Comparison of ENCODE assay signal across 24 cellular contexts in the genomic region with DNA sequence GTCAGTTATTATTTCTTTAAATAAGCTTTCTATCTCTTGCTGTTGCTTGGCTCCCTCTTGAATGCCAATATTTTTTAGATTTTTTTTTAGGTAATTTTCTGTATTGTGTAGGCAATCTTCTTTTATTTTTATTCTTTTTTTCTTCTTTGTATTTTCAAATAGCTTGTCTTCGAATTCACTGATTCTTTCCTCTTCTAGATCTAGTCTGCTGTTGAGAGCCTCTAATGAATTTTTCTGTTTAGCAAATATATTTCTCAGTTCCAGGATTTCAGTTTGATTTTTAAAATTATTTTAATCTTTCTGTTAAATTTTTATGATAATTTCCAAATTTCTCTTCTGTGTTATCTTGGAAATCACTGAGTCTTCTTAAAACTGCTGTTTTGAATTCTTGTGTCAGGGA. TPM values are rescaled to one million over a fixed set of nuclear protein-coding genes. Genes with fewer than 3 reads are reported as not detected.
DNase-seq lines count a peak whose midpoint lies in the region; ATAC-seq, FAIRE-seq and TF ChIP-seq lines count a peak whose summit lies in the region.
"Had no signal": no experiment of that assay in that cellular context is flagged by ENCODE, and none has a peak within 500 bp of the region (broad histone marks: within the 10 kb centered on the region; RNA-seq: fewer than 3 reads in every experiment).

No MANE protein-coding gene starts in this region.

- no peak overlapping the region for H3K27ac Mint-ChIP-seq in naive thymus-derived CD4-positive, alpha-beta T cell
- H3K27ac Mint-ChIP-seq: B cell; CD4-positive, alpha-beta T cell; CD8-positive, alpha-beta T cell had no signal

- H3K9me3 ChIP-seq in SK-N-SH (peaks cover 3% of the 10 kb centered on the region; the same call in 1 of the 2 replicates), K562 (replicated peaks; ENCODE audit: control insufficient read depth, insufficient read depth, low read depth, low read length) (no peaks in the 10 kb centered on the region)
- H3K9me3 ChIP-seq in naive thymus-derived CD4-positive, alpha-beta T cell (ENCODE audit: control insufficient read depth in 2 of 3, low read length in 3 of 3), result peaks cover 0 to 13% (median 4%) of the 10 kb centered on the region in 3 experiments
- H3K9me3 ChIP-seq: Caco-2 had no signal

- ATAC-seq in SK-N-SH treated with all-trans-retinoic acid at 6 μM for 48 hours (no peak), K562 (no peak)
- ATAC-seq in naive thymus-derived CD4-positive, alpha-beta T cell, result no peak
- ATAC-seq: A549; CD8-positive, alpha-beta T cell had no signal

- peaks cover 0 to 7% (median 0%) of the 10 kb centered on the region in 7 donors for H3K4me1 Mint-ChIP-seq in naive thymus-derived CD4-positive, alpha-beta T cell
- H3K4me1 Mint-ChIP-seq: B cell had no signal

- CTCF ChIA-PET in SK-N-SH (lab: Yijun Ruan, JAX) (no interaction called here), K562 (lab: Yijun Ruan, JAX; ENCODE audit: low intra/inter-chr PET ratio) (no interaction called here)
- CTCF ChIA-PET in naive thymus-derived CD4-positive, alpha-beta T cell (lab: Charles Lee), result interaction anchor here (0.6 kb wide), 1 partner anchor 21 kb away, joined by 6 read pairs; no protein-coding TSS in a partner anchor

- H3K9me2 ChIP-seq in SK-N-SH, result no peaks in the 10 kb centered on the region

- TF ChIP-seq RAD21 in SK-N-SH (IDR thresholded peaks at IDR 0.05; ENCODE audit: low read length) (no peak), K562 (CRISPR knock-in tag; conservative IDR thresholded peaks at IDR 0.05 in 1 of 2, IDR thresholded peaks at IDR 0.05 in 1 of 2) (no peak)

- no peak overlapping the region for H3K9ac ChIP-seq in SK-N-SH
- H3K9ac ChIP-seq in K562 (ENCODE audit: insufficient read depth in 1 of 2, low read depth in 2 of 2, low read length in 2 of 2), result no peak overlapping the region
- H3K9ac ChIP-seq: BLaER1 treated with 17β-estradiol and CSF1 and Interleukin-3, amounts not matched to agents 10 nM and 100 nM had no signal

- peaks cover 2 to 36% (median 18%) of the 10 kb centered on the region in 11 donors for H3K9me3 Mint-ChIP-seq in naive thymus-derived CD4-positive, alpha-beta T cell

- H3K27ac ChIP-seq in SK-N-SH (ENCODE audit: low read depth in 2 of 2, low read length in 1 of 2) (no peak overlapping the region), K562 (ENCODE audit: extremely low read depth, low read depth, low read length) (no peak overlapping the region)
- no peak overlapping the region for H3K27ac ChIP-seq in naive thymus-derived CD4-positive, alpha-beta T cell (ENCODE audit: low read depth, low read length)
- H3K27ac ChIP-seq: 22Rv1; A549; BLaER1 treated with 17β-estradiol and CSF1 and Interleukin-3, amounts not matched to agents 10 nM and 100 nM; C4-2B had no signal

- no peaks in the 10 kb centered on the region for H4K20me1 ChIP-seq in SK-N-SH (ENCODE audit: insufficient read depth)
- no peaks in the 10 kb centered on the region for H4K20me1 ChIP-seq in K562 (replicated peaks; ENCODE audit: control insufficient read depth, insufficient read depth, low read length)
- H4K20me1 ChIP-seq: BLaER1 treated with 17β-estradiol and CSF1 and Interleukin-3, amounts not matched to agents 10 nM and 100 nM had no signal

- no peaks in the 10 kb centered on the region for H3K27me3 Mint-ChIP-seq in naive thymus-derived CD4-positive, alpha-beta T cell
- H3K27me3 Mint-ChIP-seq: CD4-positive, alpha-beta T cell had no signal

- H3K4me3 ChIP-seq in SK-N-SH (ENCODE audit: low read depth in 2 of 2, low read length in 1 of 2), result no peak overlapping the region
- H3K4me3 ChIP-seq in K562, result no peak overlapping the region
- H3K4me3 ChIP-seq in naive thymus-derived CD4-positive, alpha-beta T cell (ENCODE audit: low read length), result no peak overlapping the region
- H3K4me3 ChIP-seq: A549; BLaER1 treated with 17β-estradiol and CSF1 and Interleukin-3, amounts not matched to agents 10 nM and 100 nM had no signal

- in situ Hi-C loops in K562 (cut with MboI), result no loop called here

- H3K4me1 ChIP-seq in SK-N-SH (ENCODE audit: control insufficient read depth in 1 of 2, insufficient read depth in 2 of 2, low read depth in 1 of 2, low read length in 1 of 2), result no peaks in the 10 kb centered on the region
- H3K4me1 ChIP-seq in K562 (replicated peaks in 1 of 2; ENCODE audit: control insufficient read depth in 2 of 2, insufficient read depth in 2 of 2, low read length in 2 of 2), result no peaks in the 10 kb centered on the region
- no peaks in the 10 kb centered on the region for H3K4me1 ChIP-seq in naive thymus-derived CD4-positive, alpha-beta T cell (ENCODE audit: control insufficient read depth in 2 of 2, insufficient read depth in 2 of 2, low read length in 2 of 2)
- H3K4me1 ChIP-seq: A549; BLaER1 treated with 17β-estradiol and CSF1 and Interleukin-3, amounts not matched to agents 10 nM and 100 nM; Caco-2 had no signal

- H2AFZ ChIP-seq in SK-N-SH (ENCODE audit: low read depth), result no peak overlapping the region
- H2AFZ ChIP-seq in K562 (ENCODE audit: low read depth, low read length), result no peak overlapping the region

- H3K4me2 ChIP-seq in SK-N-SH, result no peak overlapping the region
- no peak overlapping the region for H3K4me2 ChIP-seq in K562 (ENCODE audit: insufficient read depth, low read length)
- H3K4me2 ChIP-seq: A549; BLaER1 treated with 17β-estradiol and CSF1 and Interleukin-3, amounts not matched to agents 10 nM and 100 nM had no signal

- H3K79me2 ChIP-seq in SK-N-SH (ENCODE audit: insufficient read depth), result no peaks in the 10 kb centered on the region
- H3K79me2 ChIP-seq in K562 (ENCODE audit: control insufficient read depth, insufficient read depth, low read length), result no peaks in the 10 kb centered on the region

- peaks cover 0 to 12% (median 11%) of the 10 kb centered on the region in 5 donors for H3K36me3 Mint-ChIP-seq in naive thymus-derived CD4-positive, alpha-beta T cell

- POLR2A ChIA-PET in SK-N-SH (lab: Yijun Ruan, JAX), result no interaction called here
- POLR2A ChIA-PET in K562 (lab: Yijun Ruan, JAX), result no interaction called here
- POLR2A ChIA-PET in naive thymus-derived CD4-positive, alpha-beta T cell (lab: Charles Lee), result no interaction called here

- no peak overlapping the region for H3K4me3 Mint-ChIP-seq in naive thymus-derived CD4-positive, alpha-beta T cell
- H3K4me3 Mint-ChIP-seq: B cell; CD4-positive, alpha-beta T cell; CD8-positive, alpha-beta T cell had no signal

- TF ChIP-seq POLR2A in K562 (conservative IDR thresholded peaks at IDR 0.05), result no peak

- TF ChIP-seq CTCF in SK-N-SH (IDR thresholded peaks at IDR 0.05) (no peak), K562 (IDR thresholded peaks at IDR 0.05 in 2 of 3, conservative IDR thresholded peaks at IDR 0.05 in 1 of 3; ENCODE audit: insufficient read depth in 2 of 3, low read depth in 1 of 3, low read length in 3 of 3) (no peak)

- TF ChIP-seq EP300 in SK-N-SH (IDR thresholded peaks at IDR 0.05; ENCODE audit: borderline replicate concordance in 1 of 2, low read depth in 1 of 2, low read length in 1 of 2) (no peak), K562 (IDR thresholded peaks at IDR 0.05; ENCODE audit: low read length) (no peak)

- BruUV-seq in K562 (replicated peaks; lab: Mats Ljungman, UMichigan), result no TSS peak

- no peaks in the 10 kb centered on the region for H3K9me1 ChIP-seq in K562 (ENCODE audit: control insufficient read depth, insufficient read depth, low read length)

- FAIRE-seq in K562 (lab: Jason Lieb, UNC) (no peak), frontal cortex (lab: Jason Lieb, UNC) (peak; percentile 8)
- FAIRE-seq: A549, D721Med, G401.6, GM12891, GM19239 had no signal

- no peak for DNase-seq in SK-N-SH
- DNase-seq in K562 (ENCODE audit: extremely low read depth in 1 of 4, low spot score in 3 of 4), result no peak
- DNase-seq in frontal cortex (ENCODE audit: low spot score in 2 of 2), result no peak
- DNase-seq in naive thymus-derived CD4-positive, alpha-beta T cell, result no peak
- DNase-seq in SHP77 treated with DMSO at 0.1 percent for 48 hours (lab: John Stamatoyannopoulos, UW), result no peak
- DNase-seq in activated CD8-positive, alpha-beta memory T cell treated with anti-CD3 and anti-CD28 coated beads for 24 hours, result no peak
- DNase-seq: AML-193; Caco-2; Calu3; CD4-positive, alpha-beta T cell; CD8-positive, alpha-beta T cell; DMS79 treated with DMSO at 0.1 percent for 48 hours; GF-D8 had no signal

- no peaks in the 10 kb centered on the region for H3F3A ChIP-seq in SK-N-SH (replicated peaks; ENCODE audit: insufficient read depth)

- no peaks in the 10 kb centered on the region for H3K27me3 ChIP-seq in SK-N-SH (ENCODE audit: insufficient read depth)
- no peaks in the 10 kb centered on the region for H3K27me3 ChIP-seq in K562 (ENCODE audit: control insufficient read depth in 2 of 2, insufficient read depth in 2 of 2, low read length in 2 of 2)
- H3K27me3 ChIP-seq in naive thymus-derived CD4-positive, alpha-beta T cell (ENCODE audit: control insufficient read depth in 2 of 2, insufficient read depth in 2 of 2, low read length in 2 of 2), result no peaks in the 10 kb centered on the region
- H3K27me3 ChIP-seq: BLaER1 treated with 17β-estradiol and CSF1 and Interleukin-3, amounts not matched to agents 10 nM and 100 nM had no signal

- intact Hi-C loops in K562 (cut with micrococcal nuclease), result no loop called here
- intact Hi-C loops in naive thymus-derived CD4-positive, alpha-beta T cell (cut with micrococcal nuclease), result no loop called here

- no peaks in the 10 kb centered on the region for H3K36me3 ChIP-seq in SK-N-SH (replicated peaks in 1 of 2; ENCODE audit: control insufficient read depth in 1 of 2, insufficient read depth in 2 of 2, low read length in 1 of 2)
- H3K36me3 ChIP-seq in K562 (ENCODE audit: control insufficient read depth, insufficient read depth, low read length), result no peaks in the 10 kb centered on the region
- no peaks in the 10 kb centered on the region for H3K36me3 ChIP-seq in naive thymus-derived CD4-positive, alpha-beta T cell (ENCODE audit: control insufficient read depth in 2 of 3, insufficient read depth in 3 of 3, low read length in 3 of 3)
- H3K36me3 ChIP-seq: BLaER1 treated with 17β-estradiol and CSF1 and Interleukin-3, amounts not matched to agents 10 nM and 100 nM had no signal

- WGBS in SK-N-SH (ENCODE audit: low lambda C conversion rate), result 7% methylated on average over 1 of the region's 1 CpG
- WGBS in K562 (ENCODE audit: insufficient coverage, low coverage, missing lambda C conversion rate), result 0% methylated on average over 1 of the region's 1 CpG

RNA-seq across cellular contexts. Expression of a gene that starts 39.8 kb away (rescaled TPM):
- not detected in 2 replicates for polyA plus RNA-seq in SK-N-SH (2012; rRNA removed)
- polyA plus RNA-seq in SK-N-SH (2012; cell fraction: cytosol; rRNA removed), result under 0.01 TPM in 2 replicates
- under 0.01 TPM in 2 replicates for polyA plus RNA-seq in SK-N-SH (2012; cell fraction: nucleus; rRNA removed)
- not detected in 2 replicates for total RNA-seq in K562 (2011; cell fraction: chromatin; rRNA removed; ENCODE audit: low replicate concordance)
- not detected in 2 replicates for total RNA-seq in K562 (2011; cell fraction: nucleolus; rRNA removed)
- not detected in 2 replicates for total RNA-seq in K562 (2011; cell fraction: nucleoplasm; rRNA removed)
- total RNA-seq in K562 (2014; rRNA removed), result not detected in 2 replicates
- total RNA-seq in K562 (2014; rRNA removed; fragmentation: Illumina TruSeq; extraction: Trizol), result not detected in 2 replicates
- total RNA-seq in K562 (2015; rRNA removed; fragmentation: Illumina TruSeq; extraction: Trizol), result not detected in 2 replicates
- total RNA-seq in K562 (2021), result 0.02 TPM in 2 replicates
- not detected in 2 replicates for polyA plus RNA-seq in K562 (2011; rRNA removed)
- not detected in 2 replicates for polyA plus RNA-seq in K562 (2011; cell fraction: cytosol; rRNA removed)
- polyA plus RNA-seq in K562 (2011; cell fraction: nucleus; rRNA removed), result not detected in 2 replicates
- polyA plus RNA-seq in K562 (2012), result 0.01 TPM in 1 of 2 replicates, not detected in the other
- polyA plus RNA-seq in K562 (2014; fragmentation: Illumina TruSeq; extraction: Trizol), result not detected in 2 replicates
- not detected for polyA plus RNA-seq in K562 (2014; fragmentation: Nextera tagmentation; extraction: Ambion mirVana)
- not detected in 2 replicates for polyA plus RNA-seq in K562 (2014; rRNA removed)
- polyA minus RNA-seq in K562 (2011; rRNA and poly(A)+ RNA removed), result not detected in 2 replicates
- not detected in 2 replicates for polyA minus RNA-seq in K562 (2011; cell fraction: cytosol; rRNA and poly(A)+ RNA removed)
- not detected in 2 replicates for polyA minus RNA-seq in K562 (2011; cell fraction: nucleus; rRNA and poly(A)+ RNA removed)
- total RNA-seq in frontal cortex, result 34.2 TPM
- total RNA-seq in naive thymus-derived CD4-positive, alpha-beta T cell, result 10 to 100 TPM; 10.2 to 55.5 (median 24.8) TPM
- polyA plus RNA-seq in naive thymus-derived CD4-positive, alpha-beta T cell, result 1 to 10 TPM; 7.3 to 8.1 TPM
- polyA plus RNA-seq: BJ had no signal

Comparison
In these comparisons a context has a peak if more than half of its experiments do, and no peak if none do; other contexts are left out.
1. RNA of a gene that starts 39.8 kb away (total RNA-seq): 34.2 TPM in frontal cortex (single experiment) and 10.2 to 55.5 TPM in naive thymus-derived CD4-positive, alpha-beta T cell; 0.02 TPM in K562; every median in the first group is over 10 times any median in the second.